Comparison of ENCODE assay signal across 21 cellular contexts in the genomic region with DNA sequence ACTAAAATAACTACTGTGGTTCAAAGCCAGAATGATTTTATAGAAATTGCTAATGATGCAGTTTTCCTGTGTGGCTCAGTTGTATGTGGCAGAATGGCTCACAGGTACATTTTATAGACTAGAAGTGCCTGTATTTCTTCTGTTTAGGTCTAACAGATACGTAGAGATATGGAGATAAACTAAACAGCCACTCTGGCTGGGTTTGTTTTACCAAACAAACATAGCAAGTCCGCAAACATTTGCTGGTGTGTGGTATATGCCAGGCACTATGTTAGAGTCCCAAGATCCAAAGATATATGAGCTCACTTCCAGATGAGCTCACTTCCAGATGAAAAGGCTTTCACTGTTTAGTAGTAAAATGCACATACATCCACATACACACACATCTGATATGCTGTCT. TPM values are rescaled to one million over a fixed set of nuclear protein-coding genes. Genes with fewer than 3 reads are reported as not detected.
A peak's percentile ranks its signal among the peaks of the same experiment; 100 is the strongest.
DNase-seq lines count a peak whose midpoint lies in the region; ATAC-seq and TF ChIP-seq lines count a peak whose summit lies in the region.
"Had no signal": no experiment of that assay in that cellular context is flagged by ENCODE, and none has a peak within 500 bp of the region (broad histone marks: within the 10 kb centered on the region; RNA-seq: fewer than 3 reads in every experiment).

No MANE protein-coding gene starts in this region.

- no peak overlapping the region for H3K4me3 ChIP-seq in CD8-positive, alpha-beta T cell (ENCODE audit: low read depth, low read length)
- no peak overlapping the region for H3K4me3 ChIP-seq in OCI-LY7 (ENCODE audit: low read depth, low read length, poor library complexity, severe bottlenecking)
- H3K4me3 ChIP-seq: Peyer's patch had no signal

- no peak for ATAC-seq in CD8-positive, alpha-beta T cell
- no peak for ATAC-seq in T-cell (replicated peaks in 1 of 4)
- no peak for ATAC-seq in effector memory CD8-positive, alpha-beta T cell (replicated peaks)
- ATAC-seq: SK-N-SH treated with all-trans-retinoic acid at 6 μM for 48 hours had no signal

- TF ChIP-seq CTCF in 22Rv1 (IDR thresholded peaks at IDR 0.05) (no peak), OCI-LY7 (conservative IDR thresholded peaks at IDR 0.05; ENCODE audit: low read length) (no peak), GM13977 (IDR thresholded peaks at IDR 0.05; ENCODE audit: extremely low read depth, insufficient read depth, missing control alignments) (no peak)
- TF ChIP-seq CTCF in CD8-positive, alpha-beta T cell (IDR thresholded peaks at IDR 0.05) = no peak

- peaks cover 2% of the 10 kb centered on the region for H3K9me3 Mint-ChIP-seq in CD8-positive, alpha-beta T cell
- peaks cover 0 to 14% (median 0%) of the 10 kb centered on the region in 3 donors for H3K9me3 Mint-ChIP-seq in T-cell
- peaks cover 2 to 6% of the 10 kb centered on the region in 2 donors for H3K9me3 Mint-ChIP-seq in effector memory CD8-positive, alpha-beta T cell
- H3K9me3 Mint-ChIP-seq: CD4-positive, alpha-beta T cell had no signal

- no TSS peak for BruUV-seq in OCI-LY7 (replicated peaks; lab: Mats Ljungman, UMichigan)

- H3K4me1 Mint-ChIP-seq in CD8-positive, alpha-beta T cell (ENCODE audit: low read depth) = peaks cover 71% of the 10 kb centered on the region
- H3K4me1 Mint-ChIP-seq in T-cell = peaks cover 27 to 84% (median 70%) of the 10 kb centered on the region in 3 donors
- H3K4me1 Mint-ChIP-seq in effector memory CD8-positive, alpha-beta T cell (ENCODE audit: low read depth in 2 of 2) = peaks cover 67 to 96% of the 10 kb centered on the region in 2 donors

- no peaks in the 10 kb centered on the region for H3K9me3 ChIP-seq in CD8-positive, alpha-beta T cell (ENCODE audit: low read length)
- no peaks in the 10 kb centered on the region for H3K9me3 ChIP-seq in OCI-LY7 (ENCODE audit: low read length)
- H3K9me3 ChIP-seq: Peyer's patch had no signal

- DNase-seq in CD8-positive, alpha-beta T cell = no peak
- DNase-seq in T-cell = no peak
- no peak for DNase-seq in effector memory CD8-positive, alpha-beta T cell
- DNase-seq in NCI-H1694 (lab: John Stamatoyannopoulos, UW) = no peak
- DNase-seq in OCI-LY7 (ENCODE audit: low spot score) = no peak
- DNase-seq in GM13977 (ENCODE audit: low spot score) = no peak
- DNase-seq in nucleus accumbens (lab: John Stamatoyannopoulos, UW) = no peak
- DNase-seq: Calu3; CD4-positive, alpha-beta T cell; DMS153; NCI-H1092; NCI-H1436; NCI-H1930; NCI-H226; NCI-H510A treated with DMSO at 0.1 percent for 48 hours; NCI-H748 treated with DMSO at 0.1 percent for 48 hours; NK-92 treated with Interleukin-12 subunit alpha and Interleukin-12 subunit beta, amount 100 ng/mL, for 24 hours; Peyer's patch had no signal

- CTCF ChIA-PET in CD8-positive, alpha-beta T cell (lab: Charles Lee) = interaction anchor here (1.1 to 3.8 kb wide), 3 partner anchors 30 to 107 kb away, joined by 3 to 13 read pairs (median 10); no protein-coding TSS in a partner anchor
- CTCF ChIA-PET in T-cell (lab: Charles Lee) = interaction anchor here (0.6 to 1.2 kb wide), 3 partner anchors 13 to 30 kb away, joined by 5 to 6 read pairs (median 5); no protein-coding TSS in a partner anchor
- CTCF ChIA-PET in OCI-LY7 (lab: Charles Lee; ENCODE audit: unreplicated experiment) = interaction anchor here (0.7 kb wide), 1 partner anchor 119 kb away, joined by 3 read pairs; no protein-coding TSS in a partner anchor

- no peak overlapping the region for H3K4me3 Mint-ChIP-seq in CD8-positive, alpha-beta T cell
- H3K4me3 Mint-ChIP-seq in T-cell = no peak overlapping the region
- peak overlapping the region; percentile 64 to 89 for H3K4me3 Mint-ChIP-seq in effector memory CD8-positive, alpha-beta T cell
- H3K4me3 Mint-ChIP-seq: CD4-positive, alpha-beta T cell had no signal

- H3K27me3 Mint-ChIP-seq in CD8-positive, alpha-beta T cell (ENCODE audit: low read depth) = no peaks in the 10 kb centered on the region
- H3K27me3 Mint-ChIP-seq in T-cell = no peaks in the 10 kb centered on the region
- H3K27me3 Mint-ChIP-seq in effector memory CD8-positive, alpha-beta T cell = no peaks in the 10 kb centered on the region
- H3K27me3 Mint-ChIP-seq: CD4-positive, alpha-beta T cell had no signal

- H3K4me2 ChIP-seq in OCI-LY7 (ENCODE audit: low read length) = no peak overlapping the region

- no peaks in the 10 kb centered on the region for H3K9me2 ChIP-seq in OCI-LY7 (ENCODE audit: insufficient read depth, low read length)

- H3K4me1 ChIP-seq in CD8-positive, alpha-beta T cell (ENCODE audit: insufficient read depth, low read length) = peaks cover 59% of the 10 kb centered on the region
- peaks cover 30% of the 10 kb centered on the region for H3K4me1 ChIP-seq in OCI-LY7 (ENCODE audit: insufficient read depth, low read length, poor library complexity, severe bottlenecking)

- H3K27ac ChIP-seq in 22Rv1 = peak overlapping the region; percentile 90
- no peak overlapping the region for H3K27ac ChIP-seq in CD8-positive, alpha-beta T cell (ENCODE audit: low read depth, low read length)
- no peak overlapping the region for H3K27ac ChIP-seq in OCI-LY7 (ENCODE audit: low read depth, low read length, poor library complexity, severe bottlenecking)
- H3K27ac ChIP-seq: Peyer's patch had no signal

- H3K36me3 ChIP-seq in CD8-positive, alpha-beta T cell (ENCODE audit: insufficient read depth, low read length) = no peaks in the 10 kb centered on the region
- H3K36me3 ChIP-seq in OCI-LY7 (ENCODE audit: insufficient read depth, low read length) = no peaks in the 10 kb centered on the region
- H3K36me3 ChIP-seq: Peyer's patch had no signal

- POLR2A ChIA-PET in CD8-positive, alpha-beta T cell (lab: Charles Lee) = no interaction called here
- POLR2A ChIA-PET in T-cell (lab: Charles Lee) (no interaction called here), OCI-LY7 (lab: Charles Lee) (interaction anchor here (0.6 to 1.4 kb wide), 4 partner anchors 14 to 57 kb away, joined by 3 read pairs; no protein-coding TSS in a partner anchor)

- H3K27me3 ChIP-seq in CD8-positive, alpha-beta T cell (ENCODE audit: insufficient read depth, low read length) = no peaks in the 10 kb centered on the region
- H3K27me3 ChIP-seq: Peyer's patch had no signal

- H3K36me3 Mint-ChIP-seq in CD8-positive, alpha-beta T cell = no peaks in the 10 kb centered on the region
- no peaks in the 10 kb centered on the region for H3K36me3 Mint-ChIP-seq in T-cell
- peaks cover 20% of the 10 kb centered on the region for H3K36me3 Mint-ChIP-seq in effector memory CD8-positive, alpha-beta T cell (ENCODE audit: insufficient read depth)

- H4K20me1 ChIP-seq in OCI-LY7 (ENCODE audit: insufficient read depth, low read length) = no peaks in the 10 kb centered on the region

- peak overlapping the region; percentile 72 for H3K27ac Mint-ChIP-seq in CD8-positive, alpha-beta T cell
- H3K27ac Mint-ChIP-seq in T-cell = peak overlapping the region; percentile 53 to 80
- peak overlapping the region; percentile 78 to 99 for H3K27ac Mint-ChIP-seq in effector memory CD8-positive, alpha-beta T cell
- H3K27ac Mint-ChIP-seq: CD4-positive, alpha-beta T cell had no signal

- in situ Hi-C loops in GM13977 (cut with MboI; ENCODE audit: low pct_unique_long_range_greater_than_20kb, low sequenced_read_pairs, unreplicated experiment) = no loop called here

- H3K79me2 ChIP-seq in OCI-LY7 (ENCODE audit: insufficient read depth, low read depth, low read length) = no peaks in the 10 kb centered on the region

- intact Hi-C loops in CD8-positive, alpha-beta T cell (cut with DNase I, micrococcal nuclease) = no loop called here
- intact Hi-C loops in OCI-LY7 (cut with micrococcal nuclease; ENCODE audit: unreplicated experiment) = no loop called here

- no peak overlapping the region for H2AFZ ChIP-seq in OCI-LY7 (ENCODE audit: low read length)

RNA-seq across cellular contexts. Expression of a gene that starts 24.4 kb away (rescaled TPM):
- 1 to 10 TPM; 7.6 to 8.8 TPM for total RNA-seq in CD8-positive, alpha-beta T cell
- 10 to 100 TPM in 1 of 5 donors, 1 to 10 TPM in 4; 2.3 to 11.3 (median 7.2) TPM for total RNA-seq in T-cell
- total RNA-seq in OCI-LY7 (2014; rRNA removed; shearing (Covaris generic)) = 14.6 and 16.8 TPM in 2 replicates
- 4.4 and 4.6 TPM in 2 replicates for total RNA-seq in OCI-LY7 (2022)
- total RNA-seq: A673 had no signal

Comparison
In these comparisons a context has a peak if more than half of its experiments do, and no peak if none do; other contexts are left out.
1. H3K4me3 Mint-ChIP-seq: peak in effector memory CD8-positive, alpha-beta T cell (2 of 2); none in CD8-positive, alpha-beta T cell (single experiment) and T-cell (0 of 3).
2. Peak in every context shown above with its lines, with median percentiles within 50 percentile points of each other: H3K27ac Mint-ChIP-seq.